1 cellular context compared by ENCODE assay signal in genomic region chr14:69756298-69756697, GRCh38.
TF ChIP-seq lines count a peak whose summit lies in the region.

No MANE protein-coding gene starts in this region.

TF ChIP-seq in K562, 482 proteins besides CTCF, POLR2A, EP300 and RAD21:
- TF ChIP-seq ZNF124 (CRISPR knock-in tag; IDR thresholded peaks at IDR 0.05), result no peak
- TF ChIP-seq PRDM10 (IDR thresholded peaks at IDR 0.05; ENCODE audit: partially characterized antibody), result peak; percentile 71
TF ChIP-seq in K562: peak in this region for 1.
